ENCODE assay signal across 9 cellular contexts in genomic region chr1:155307247-155307740, GRCh38. TPM values are rescaled to one million over a fixed set of nuclear protein-coding genes. Genes with fewer than 3 reads are reported as not detected.
A peak's percentile ranks its signal among the peaks of the same experiment; 100 is the strongest.
DNase-seq lines count a peak whose midpoint lies in the region; ATAC-seq and TF ChIP-seq lines count a peak whose summit lies in the region.
"Had no signal": no experiment of that assay in that cellular context is flagged by ENCODE, and none has a peak within 500 bp of the region (broad histone marks: within the 10 kb centered on the region; RNA-seq: fewer than 3 reads in every experiment).

No MANE protein-coding gene starts in this region.

- H3K4me3 ChIP-seq in WERI-Rb-1 (ENCODE audit: low read depth, low read length), result no peak overlapping the region

- DNase-seq in EL (peak; percentile 56), LHCN-M2 (ENCODE audit: low read depth) (peak; percentile 66), WERI-Rb-1 (peak; percentile 69), kidney tubule cell (ENCODE audit: low spot score) (peak; percentile 48), cardiac septum (ENCODE audit: low spot score) (no peak)
- no peak for DNase-seq in stimulated activated naive CD4-positive, alpha-beta T cell treated with Interleukin-2 at 50 U/mL for 16 hours (lab: John Stamatoyannopoulos, UW)

- peak; percentile 66 for TF ChIP-seq CTCF in WERI-Rb-1 (IDR thresholded peaks at IDR 0.05; ENCODE audit: low read depth, low read length)

- intact Hi-C loops in cardiac septum (cut with DNase I), result no loop called here

- peak overlapping the region; percentile 66; the same call in 1 of the 2 replicates for H3K27ac ChIP-seq in WERI-Rb-1

- no peaks in the 10 kb centered on the region for H3K27me3 ChIP-seq in WERI-Rb-1 (ENCODE audit: insufficient read depth, low read depth, severe bottlenecking)

- ATAC-seq in HG02571 (IDR thresholded peaks at IDR 0.05; ENCODE audit: unreplicated experiment), result no peak
- ATAC-seq in GM18520 (IDR thresholded peaks at IDR 0.05; ENCODE audit: unreplicated experiment), result no peak

- H3K9me3 ChIP-seq in WERI-Rb-1 (ENCODE audit: severe bottlenecking), result no peaks in the 10 kb centered on the region

- peaks cover 29% of the 10 kb centered on the region for H3K36me3 ChIP-seq in WERI-Rb-1

RNA-seq across cellular contexts. Expression of gene FDPS, which starts 1.4 kb away (rescaled TPM):
- 172 and 197 TPM in 2 replicates for total RNA-seq in LHCN-M2 (2014; rRNA removed)
- polyA plus RNA-seq in LHCN-M2 (2012), result 390 TPM
- 83.1 TPM for total RNA-seq in cardiac septum

RNA-seq across cellular contexts. Expression of gene PKLR, which starts 6.1 kb away (rescaled TPM):
- not detected in 2 replicates for total RNA-seq in LHCN-M2 (2014; rRNA removed)
- not detected for polyA plus RNA-seq in LHCN-M2 (2012)
- not detected for total RNA-seq in cardiac septum
- total RNA-seq: activated CD8-positive, alpha-beta memory T cell treated with anti-CD3 and anti-CD28 coated beads for 36 hours had no signal

RNA-seq across cellular contexts. Expression of gene RUSC1, which starts 13.4 kb away (rescaled TPM):
- 41.6 and 43.3 TPM in 2 replicates for total RNA-seq in LHCN-M2 (2014; rRNA removed)
- polyA plus RNA-seq in LHCN-M2 (2012), result 29.6 TPM
- 18.1 TPM for total RNA-seq in cardiac septum

RNA-seq across cellular contexts. Expression of gene HCN3, which starts 30.0 kb away (rescaled TPM):
- total RNA-seq in LHCN-M2 (2014; rRNA removed), result 1.8 and 2.1 TPM in 2 replicates
- 2.2 TPM for polyA plus RNA-seq in LHCN-M2 (2012)
- 2.2 TPM for total RNA-seq in cardiac septum

RNA-seq across cellular contexts. Expression of gene CLK2, which starts 34.0 kb away (rescaled TPM):
- total RNA-seq in LHCN-M2 (2014; rRNA removed), result 23.7 and 26.9 TPM in 2 replicates
- 14.4 TPM for polyA plus RNA-seq in LHCN-M2 (2012)
- 24.7 TPM for total RNA-seq in cardiac septum

Comparison
In these comparisons a context has a peak if more than half of its experiments do, and no peak if none do; other contexts are left out.
1. DNase-seq: peak in EL (single experiment), LHCN-M2 (single experiment), WERI-Rb-1 (single experiment) and kidney tubule cell (single experiment); none in stimulated activated naive CD4-positive, alpha-beta T cell treated with Interleukin-2 at 50 U/mL for 16 hours (single experiment) and cardiac septum (single experiment).